15 cellular contexts compared by ENCODE assay signal in the genomic region with DNA sequence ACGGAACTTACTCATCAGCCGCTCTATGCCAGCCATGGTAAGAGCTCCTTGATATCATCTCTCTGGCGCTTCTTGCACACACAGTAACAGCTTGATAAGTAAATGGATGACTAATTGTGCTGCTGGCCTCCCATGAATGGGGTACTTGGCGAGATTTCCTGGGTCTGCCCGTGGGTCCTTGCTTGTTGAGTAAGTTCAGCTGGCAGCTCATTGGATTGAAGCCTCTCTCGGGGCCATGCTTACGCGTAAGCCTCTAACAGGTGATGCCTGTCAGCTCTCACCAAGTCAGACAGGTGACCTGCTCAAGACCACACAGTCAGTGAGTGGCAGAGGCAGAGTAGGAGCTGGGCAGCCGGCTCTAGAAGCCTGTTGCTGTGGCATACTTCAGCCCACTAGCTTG. TPM values are rescaled to one million over a fixed set of nuclear protein-coding genes. Genes with fewer than 3 reads are reported as not detected.
DNase-seq lines count a peak whose midpoint lies in the region; ATAC-seq and TF ChIP-seq lines count a peak whose summit lies in the region.
"Had no signal": no experiment of that assay in that cellular context is flagged by ENCODE, and none has a peak within 500 bp of the region (broad histone marks: within the 10 kb centered on the region; RNA-seq: fewer than 3 reads in every experiment).

No MANE protein-coding gene starts in this region.

- H3K4me1 ChIP-seq in IMR-90 (ENCODE audit: control insufficient read depth, insufficient read depth, low read length): peaks cover 29% of the 10 kb centered on the region
- H3K4me1 ChIP-seq: gastroesophageal sphincter had no signal

- H2BK20ac ChIP-seq in IMR-90 (ENCODE audit: low read depth, low read length): no peak overlapping the region

- TF ChIP-seq RAD21 in IMR-90 (IDR thresholded peaks at IDR 0.05; ENCODE audit: low read length): no peak

- intact Hi-C loops in IMR-90 (cut with micrococcal nuclease): no loop called here

- H3K4me2 ChIP-seq in IMR-90 (ENCODE audit: low read depth, low read length): no peak overlapping the region; the same call in 1 of the 2 replicates

- CTCF ChIA-PET in AG04450 (lab: Charles Lee): interaction anchor here (1.3 to 2.2 kb wide), 3 partner anchors 10 to 135 kb away, joined by 5 to 8 read pairs (median 6); no protein-coding TSS in a partner anchor
- CTCF ChIA-PET in IMR-90 (lab: Yijun Ruan, JAX): interaction anchor here (0.8 to 1.7 kb wide), 4 partner anchors 10 to 33 kb away, joined by 3 to 8 read pairs (median 3); no protein-coding TSS in a partner anchor

- peak overlapping the region; percentile 8; the same call in 1 of the 2 replicates for H2AK5ac ChIP-seq in IMR-90 (ENCODE audit: low read depth, low read length)

- in situ Hi-C loops in IMR-90 (cut with MboI; ENCODE audit: low sequenced_read_pairs): no loop called here
- in situ Hi-C loops in astrocyte of the spinal cord (cut with HindIII; ENCODE audit: low sequenced_read_pairs): no loop called here

- no peak overlapping the region for H3K4me3 ChIP-seq in AG04450 (ENCODE audit: low read depth, low read length)
- no peak overlapping the region for H3K4me3 ChIP-seq in IMR-90 (ENCODE audit: insufficient read depth, low read depth, low read length)
- H3K4me3 ChIP-seq in astrocyte of the spinal cord (ENCODE audit: low read depth, low read length): no peak overlapping the region
- H3K4me3 ChIP-seq: gastroesophageal sphincter had no signal

- no peak overlapping the region; the same call in 1 of the 2 replicates for H3K14ac ChIP-seq in IMR-90 (replicated peaks; ENCODE audit: low read depth, low read length)

- H3K27me3 ChIP-seq in AG04450 (ENCODE audit: control insufficient read depth, insufficient read depth, low read length) (peaks cover 47% of the 10 kb centered on the region), IMR-90 (ENCODE audit: control insufficient read depth, insufficient read depth, low read length) (peaks cover 39% of the 10 kb centered on the region)

- H2BK5ac ChIP-seq in IMR-90 (ENCODE audit: low read depth, low read length, poor library complexity, severe bottlenecking): no peak overlapping the region

- H3K27ac ChIP-seq in AG04450 (ENCODE audit: low read depth, low read length) (no peak overlapping the region), IMR-90 (ENCODE audit: insufficient read depth, low read length) (no peak overlapping the region; the same call in 1 of the 2 replicates)
- H3K27ac ChIP-seq: gastroesophageal sphincter had no signal

- no peak overlapping the region; the same call in 1 of the 2 replicates for H3K18ac ChIP-seq in IMR-90 (ENCODE audit: low read depth, low read length)

- no peak overlapping the region for H3K56ac ChIP-seq in IMR-90 (ENCODE audit: extremely low read depth, insufficient read depth, low read length)

- no peak overlapping the region for H2BK15ac ChIP-seq in IMR-90 (ENCODE audit: low read depth, low read length)

- H3K23ac ChIP-seq in IMR-90 (ENCODE audit: low read depth, low read length): no peak overlapping the region

- POLR2A ChIA-PET in AG04450 (lab: Yijun Ruan, JAX) (no interaction called here), IMR-90 (lab: Charles Lee; ENCODE audit: unreplicated experiment) (no interaction called here)

- no peaks in the 10 kb centered on the region for H3K79me1 ChIP-seq in IMR-90 (ENCODE audit: low read depth in 1 of 2, low read length in 2 of 2)

- no peaks in the 10 kb centered on the region for H4K20me1 ChIP-seq in IMR-90 (ENCODE audit: insufficient read depth, low read length)

- no CpG with 5 or more reads among the region's 9 CpGs for WGBS in IMR-90 (ENCODE audit: extremely low coverage in 2 of 2, insufficient read length in 1 of 2), 2 experiments

- DNase-seq in AG04450 (ENCODE audit: low read depth, low spot score) (peak; percentile 11), IMR-90 (peak; percentile 51), astrocyte of the spinal cord (ENCODE audit: low read depth, low spot score) (peak; percentile 28), foreskin melanocyte (peak; percentile 59), AG08395 (ENCODE audit: low spot score) (no peak), NCI-H446 treated with DMSO at 0.1 percent for 48 hours (lab: John Stamatoyannopoulos, UW) (no peak), putamen (ENCODE audit: low spot score) (no peak)
- no peak for DNase-seq in activated CD4-positive, alpha-beta T cell treated with anti-CD3 and anti-CD28 coated beads, Interleukin-2, amount 50 U/mL, for 4 hours
- DNase-seq: activated B cell treated with CpG ODN at 0.5 μM for 24 hours; activated naive CD4-positive, alpha-beta T cell; effector CD8-positive, alpha-beta T cell; naive thymus-derived CD4-positive, alpha-beta T cell; NCI-H1694 treated with DMSO at 0.1 percent for 48 hours; substantia nigra had no signal

- H4K91ac ChIP-seq in IMR-90 (ENCODE audit: insufficient read depth, low read depth, low read length): no peak overlapping the region

- peaks cover 13% of the 10 kb centered on the region for H3K9me1 ChIP-seq in IMR-90 (ENCODE audit: insufficient read depth, low read length)

- dilution Hi-C loops in IMR-90 (cut with HindIII; ENCODE audit: low sequenced_read_pairs, unreplicated experiment): no loop called here

- H3K36me3 ChIP-seq in IMR-90 (ENCODE audit: control insufficient read depth, insufficient read depth, low read length): no peaks in the 10 kb centered on the region; the same call in 1 of the 2 replicates
- H3K36me3 ChIP-seq: gastroesophageal sphincter had no signal

- TF ChIP-seq POLR2A in IMR-90 (IDR thresholded peaks at IDR 0.05; ENCODE audit: low read depth, low read length): no peak

- H2BK120ac ChIP-seq in IMR-90 (ENCODE audit: low read depth, low read length): no peak overlapping the region

- no peak overlapping the region for H4K8ac ChIP-seq in IMR-90 (ENCODE audit: low read depth in 2 of 2, low read length in 2 of 2)

- H3K9ac ChIP-seq in IMR-90 (ENCODE audit: low read depth, low read length): no peak overlapping the region

- H3K9me3 ChIP-seq in AG04450 (ENCODE audit: control insufficient read depth, insufficient read depth, low read length) (peaks cover 4% of the 10 kb centered on the region), IMR-90 (ENCODE audit: control insufficient read depth, insufficient read depth, low read length) (no peaks in the 10 kb centered on the region)

- H2AFZ ChIP-seq in IMR-90 (replicated peaks; ENCODE audit: low read length, poor library complexity): no peak overlapping the region

- peak; percentile 38 for ATAC-seq in IMR-90 (ENCODE audit: low read depth)
- ATAC-seq: gastroesophageal sphincter; naive thymus-derived CD4-positive, alpha-beta T cell had no signal

- H4K5ac ChIP-seq in IMR-90 (ENCODE audit: low read depth, low read length): no peak overlapping the region

- H3K4ac ChIP-seq in IMR-90 (ENCODE audit: low read depth, low read length): no peak overlapping the region

- no peak for TF ChIP-seq CTCF in AG04450 (IDR thresholded peaks at IDR 0.05; ENCODE audit: low read depth, low read length)
- TF ChIP-seq CTCF in IMR-90 (conservative IDR thresholded peaks at IDR 0.05; ENCODE audit: low read depth, low read length): no peak
- TF ChIP-seq CTCF in astrocyte of the spinal cord (IDR thresholded peaks at IDR 0.05; ENCODE audit: low read depth, low read length): no peak

- H2AK9ac ChIP-seq in IMR-90 (replicated peaks; ENCODE audit: low read depth, low read length, poor library complexity): peak overlapping the region; percentile 63

- no TSS peak for BruUV-seq in IMR-90 (replicated peaks; lab: Mats Ljungman, UMichigan)

TF ChIP-seq in IMR-90, 13 proteins besides CTCF, POLR2A, EP300 and RAD21:
- TF ChIP-seq RCOR1 (IDR thresholded peaks at IDR 0.05; ENCODE audit: insufficient replicate concordance, low read length) (no peak), MXI1 (IDR thresholded peaks at IDR 0.05; ENCODE audit: borderline replicate concordance, low read depth, low read length) (no peak), RFX5 (IDR thresholded peaks at IDR 0.05; ENCODE audit: low read depth, low read length) (no peak), ELK1 (IDR thresholded peaks at IDR 0.05; ENCODE audit: borderline replicate concordance, low read depth, low read length) (no peak), NFE2L2 (IDR thresholded peaks at IDR 0.05; ENCODE audit: low read depth, low read length) (no peak), MAFK (IDR thresholded peaks at IDR 0.05; ENCODE audit: low read depth, low read length) (no peak), CHD1 (IDR thresholded peaks at IDR 0.05; ENCODE audit: low read depth, low read length) (no peak), SMC3 (IDR thresholded peaks at IDR 0.05; ENCODE audit: low read depth, low read length) (no peak), CEBPB (IDR thresholded peaks at IDR 0.05; ENCODE audit: low read depth, low read length) (no peak), BHLHE40 (IDR thresholded peaks at IDR 0.05; ENCODE audit: low read depth, low read length) (no peak), USF2 (IDR thresholded peaks at IDR 0.05; ENCODE audit: low read depth, low read length) (no peak), FOS (IDR thresholded peaks at IDR 0.05; ENCODE audit: low read depth, low read length) (no peak), MAZ (IDR thresholded peaks at IDR 0.05; ENCODE audit: borderline replicate concordance, low read depth, low read length) (no peak)

RNA-seq across cellular contexts. Expression of gene NSG1, which starts 7.7 kb away (rescaled TPM):
- 10.4 and 14.7 TPM in 2 replicates for polyA plus RNA-seq in AG04450 (2011; rRNA removed)
- polyA minus RNA-seq in AG04450 (2011; rRNA and poly(A)+ RNA removed): 3.0 and 6.6 TPM in 2 replicates
- 0.56 and 0.72 TPM in 2 replicates for total RNA-seq in IMR-90 (2012; rRNA removed)
- 0.90 and 1.6 TPM in 2 replicates for polyA plus RNA-seq in IMR-90 (2012; rRNA removed)
- 0.76 and 1.1 TPM in 2 replicates for polyA plus RNA-seq in IMR-90 (2012; cell fraction: cytosol; rRNA removed)
- polyA plus RNA-seq in IMR-90 (2012; cell fraction: nucleus; rRNA removed; ENCODE audit: low replicate concordance): 0.25 and 0.38 TPM in 2 replicates
- total RNA-seq: activated B cell treated with CpG ODN at 0.5 μM for 24 hours had no signal

Comparison
In these comparisons a context has a peak if more than half of its experiments do, and no peak if none do; other contexts are left out.
1. DNase-seq: peak in AG04450 (single experiment), IMR-90 (single experiment), astrocyte of the spinal cord (single experiment) and foreskin melanocyte (single experiment); none in activated CD4-positive, alpha-beta T cell treated with anti-CD3 and anti-CD28 coated beads, Interleukin-2, amount 50 U/mL, for 4 hours (0 of 2), AG08395 (single experiment), NCI-H446 treated with DMSO at 0.1 percent for 48 hours (single experiment) and putamen (single experiment).